8 cellular contexts compared by ENCODE assay signal in genomic region chr6:52503853-52504777, GRCh38.
DNase-seq lines count a peak whose midpoint lies in the region; ATAC-seq, FAIRE-seq and TF ChIP-seq lines count a peak whose summit lies in the region.

No MANE protein-coding gene starts in this region.

- dilution Hi-C loops in keratinocyte (cut with MboI; ENCODE audit: extremely low pct_ligation_motif_present, low sequenced_read_pairs) = no loop called here

- no peaks in the 10 kb centered on the region for H3K9me1 ChIP-seq in keratinocyte (ENCODE audit: control insufficient read depth, extremely low read depth, insufficient read depth, low read length)

- DNase-seq in COR-L47 (lab: John Stamatoyannopoulos, UW) (peak; percentile 98), NCI-H2029 (lab: John Stamatoyannopoulos, UW) (peak; percentile 96), amniotic epithelial cell (ENCODE audit: low read depth) (peak; percentile 49), keratinocyte (ENCODE audit: low read depth, low spot score) (peak; percentile 98), thoracic aorta (ENCODE audit: low spot score) (peak; percentile 75), Karpas-422 (no peak)

- H3K27me3 ChIP-seq in keratinocyte (ENCODE audit: control insufficient read depth, extremely low read depth, insufficient read depth, low read length) = no peaks in the 10 kb centered on the region
- H3K27me3 ChIP-seq in thoracic aorta (replicated peaks; ENCODE audit: insufficient read depth) = no peaks in the 10 kb centered on the region
- H3K27me3 ChIP-seq in Karpas-422 (ENCODE audit: low read length) = no peaks in the 10 kb centered on the region

- FAIRE-seq in keratinocyte (lab: Jason Lieb, UNC) = peak; percentile 85

- peak overlapping the region; percentile 79 for H3K4me2 ChIP-seq in keratinocyte (ENCODE audit: control insufficient read depth, extremely low read depth, insufficient read depth, low read depth, low read length)
- H3K4me2 ChIP-seq in Karpas-422 (ENCODE audit: low read depth, low read length, poor library complexity, severe bottlenecking) = no peak overlapping the region

- peaks cover 2 to 24% of the 10 kb centered on the region in 2 experiments for H3K36me3 ChIP-seq in keratinocyte (ENCODE audit: control insufficient read depth in 2 of 2, extremely low read depth in 1 of 2, insufficient read depth in 2 of 2, low read length in 2 of 2)
- peaks cover 32% of the 10 kb centered on the region for H3K36me3 ChIP-seq in thoracic aorta
- H3K36me3 ChIP-seq in Karpas-422 (ENCODE audit: insufficient read depth, low read length) = peaks cover 6% of the 10 kb centered on the region; the same call in 1 of the 2 replicates

- H3K79me2 ChIP-seq in keratinocyte (ENCODE audit: control insufficient read depth, insufficient read depth, low read length) (no peaks in the 10 kb centered on the region), Karpas-422 (ENCODE audit: low read length) (no peaks in the 10 kb centered on the region)

- ATAC-seq in thoracic aorta (ENCODE audit: insufficient number of reproducible peaks, low FRiP score, low read depth) (peak; percentile 77), HG02885 (IDR thresholded peaks at IDR 0.05; ENCODE audit: poor library complexity, unreplicated experiment) (no peak), GM21367 (IDR thresholded peaks at IDR 0.05; ENCODE audit: unreplicated experiment) (no peak)

- H3K4me1 ChIP-seq in keratinocyte (ENCODE audit: control insufficient read depth, extremely low read depth, insufficient read depth, low read length) = peaks cover 44% of the 10 kb centered on the region
- peaks cover 29 to 71% of the 10 kb centered on the region in 2 donors for H3K4me1 ChIP-seq in thoracic aorta (ENCODE audit: control insufficient read depth in 1 of 2, low read depth in 2 of 2)
- peaks cover 24% of the 10 kb centered on the region for H3K4me1 ChIP-seq in Karpas-422 (ENCODE audit: low read length)

- TF ChIP-seq CTCF in keratinocyte (optimal IDR thresholded peaks at IDR 0.05 in 1 of 3, IDR thresholded peaks at IDR 0.05 in 1 of 3, conservative IDR thresholded peaks at IDR 0.05 in 1 of 3; ENCODE audit: extremely low read depth in 1 of 3, insufficient read depth in 2 of 3, low read length in 3 of 3) = no peak
- TF ChIP-seq CTCF in thoracic aorta (IDR thresholded peaks at IDR 0.05) = no peak

- H2AFZ ChIP-seq in keratinocyte (ENCODE audit: control insufficient read depth, low read length) = peak overlapping the region; percentile 60
- H2AFZ ChIP-seq in Karpas-422 (ENCODE audit: low read length) = no peak overlapping the region

- H3K9ac ChIP-seq in keratinocyte (ENCODE audit: control insufficient read depth, extremely low read depth, insufficient read depth, low read length) = peak overlapping the region; percentile 83
- H3K9ac ChIP-seq in Karpas-422 (ENCODE audit: low read length) = no peak overlapping the region

- H3K9me2 ChIP-seq in Karpas-422 (replicated peaks; ENCODE audit: insufficient read depth, low read length) = no peaks in the 10 kb centered on the region

- H4K20me1 ChIP-seq in keratinocyte (ENCODE audit: control insufficient read depth, extremely low read depth, insufficient read depth, low read length) (no peaks in the 10 kb centered on the region), Karpas-422 (ENCODE audit: insufficient read depth, low read depth, low read length) (no peaks in the 10 kb centered on the region)

- H3K4me3 ChIP-seq in keratinocyte (ENCODE audit: control insufficient read depth in 2 of 3, extremely low read depth in 1 of 3, insufficient read depth in 2 of 3, low read depth in 1 of 3, low read length in 3 of 3) = peak overlapping the region in 1 of 3 experiments; percentile 48
- H3K4me3 ChIP-seq in thoracic aorta = peak overlapping the region; percentile 22
- no peak overlapping the region for H3K4me3 ChIP-seq in Karpas-422 (ENCODE audit: low read length)

- H3K27ac ChIP-seq in keratinocyte (ENCODE audit: control insufficient read depth, insufficient read depth, low read length) = peak overlapping the region; percentile 97
- H3K27ac ChIP-seq in thoracic aorta = peak overlapping the region; percentile 83 to 87
- no peak overlapping the region for H3K27ac ChIP-seq in Karpas-422 (ENCODE audit: low read length)

- no peaks in the 10 kb centered on the region for H3K9me3 ChIP-seq in keratinocyte (ENCODE audit: control insufficient read depth, low read depth, low read length)
- H3K9me3 ChIP-seq in thoracic aorta = no peaks in the 10 kb centered on the region
- H3K9me3 ChIP-seq in Karpas-422 (ENCODE audit: low read length) = no peaks in the 10 kb centered on the region
